In the genomic region with DNA sequence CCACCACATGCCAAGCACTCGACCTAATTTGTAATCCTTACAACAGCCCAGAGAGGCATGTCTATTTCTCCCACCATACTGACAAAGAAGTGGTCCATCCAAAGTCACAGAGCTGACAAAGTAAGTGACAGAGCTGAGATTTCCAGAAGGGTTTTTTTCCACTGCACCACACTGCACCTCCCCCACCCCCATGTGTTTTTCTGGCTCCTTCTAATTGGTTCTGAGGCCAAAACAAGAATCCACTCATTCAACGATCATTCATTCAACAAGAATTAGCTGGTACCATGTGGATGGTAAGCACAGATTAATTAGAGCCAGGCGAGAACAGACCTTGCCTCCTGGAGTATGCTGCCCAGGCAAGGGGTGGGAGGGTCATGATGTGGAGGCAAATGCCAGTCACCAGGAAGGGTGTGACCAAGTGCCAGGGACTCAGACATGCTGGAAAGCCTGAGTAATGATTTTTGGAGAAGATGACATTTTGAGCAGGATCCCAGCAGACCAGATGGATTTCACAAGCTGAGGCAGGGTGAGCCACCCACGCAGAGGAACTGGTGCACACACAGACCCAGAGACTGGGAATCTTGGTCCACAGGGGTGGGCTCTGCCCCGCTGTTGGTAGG, we compare ENCODE assay signal across 13 cellular contexts. TPM values are rescaled to one million over a fixed set of nuclear protein-coding genes. Genes with fewer than 3 reads are reported as not detected.
DNase-seq lines count a peak whose midpoint lies in the region; ATAC-seq and TF ChIP-seq lines count a peak whose summit lies in the region.
"Had no signal": no experiment of that assay in that cellular context is flagged by ENCODE, and none has a peak within 500 bp of the region (broad histone marks: within the 10 kb centered on the region; RNA-seq: fewer than 3 reads in every experiment).

No MANE protein-coding gene starts in this region.

- intact Hi-C loops in activated naive CD4-positive, alpha-beta T cell treated with anti-CD3 and anti-CD28 coated beads for 36 hours (cut with micrococcal nuclease): loop anchor here (5.0 kb wide), 1 partner anchor 68 kb away; a partner anchor contains a TSS

- peaks cover 63% of the 10 kb centered on the region for H3K36me3 Mint-ChIP-seq in activated naive CD4-positive, alpha-beta T cell treated with anti-CD3 and anti-CD28 coated beads for 36 hours (ENCODE audit: low read depth)
- H3K36me3 Mint-ChIP-seq in stimulated activated memory B cell treated with anti-CD40 and anti-IgM and Interleukin-4, amounts not matched to agents 10 μg/mL and 1 μg/mL and 100 μg/mL, for 72 hours: peaks cover 59% of the 10 kb centered on the region

- H3K9me3 Mint-ChIP-seq in activated naive CD4-positive, alpha-beta T cell treated with anti-CD3 and anti-CD28 coated beads for 36 hours: no peaks in the 10 kb centered on the region
- no peaks in the 10 kb centered on the region for H3K9me3 Mint-ChIP-seq in stimulated activated memory B cell treated with anti-CD40 and anti-IgM and Interleukin-4, amounts not matched to agents 10 μg/mL and 1 μg/mL and 100 μg/mL, for 72 hours

- peak overlapping the region; percentile 51 for H3K27ac ChIP-seq in RWPE1
- H3K27ac ChIP-seq: pancreas, SJCRH30, transverse colon had no signal

- no peak for DNase-seq in activated naive CD4-positive, alpha-beta T cell treated with anti-CD3 and anti-CD28 coated beads for 36 hours
- no peak for DNase-seq in activated naive CD4-positive, alpha-beta T cell (lab: John Stamatoyannopoulos, UW)
- no peak for DNase-seq in RWPE1 (ENCODE audit: low spot score)
- peak; percentile 21 for DNase-seq in fibroblast of gingiva (ENCODE audit: low read depth)
- DNase-seq in SHP77 treated with DMSO at 0.1 percent for 48 hours (lab: John Stamatoyannopoulos, UW): no peak
- DNase-seq: effector CD8-positive, alpha-beta T cell; NCI-H2081 treated with DMSO at 0.1 percent for 48 hours; pancreas; SJCRH30; transverse colon had no signal

- H3K27ac Mint-ChIP-seq in activated naive CD4-positive, alpha-beta T cell treated with anti-CD3 and anti-CD28 coated beads for 36 hours: peak overlapping the region; percentile 78
- H3K27ac Mint-ChIP-seq in stimulated activated memory B cell treated with anti-CD40 and anti-IgM and Interleukin-4, amounts not matched to agents 10 μg/mL and 1 μg/mL and 100 μg/mL, for 72 hours: peak overlapping the region; percentile 74

- H3K4me1 Mint-ChIP-seq in activated naive CD4-positive, alpha-beta T cell treated with anti-CD3 and anti-CD28 coated beads for 36 hours (ENCODE audit: low read depth): peaks cover 55% of the 10 kb centered on the region
- peaks cover 43% of the 10 kb centered on the region for H3K4me1 Mint-ChIP-seq in stimulated activated memory B cell treated with anti-CD40 and anti-IgM and Interleukin-4, amounts not matched to agents 10 μg/mL and 1 μg/mL and 100 μg/mL, for 72 hours

- TF ChIP-seq CTCF in RWPE1 (conservative IDR thresholded peaks at IDR 0.05; ENCODE audit: low read depth): no peak

- H3K4me3 Mint-ChIP-seq in activated naive CD4-positive, alpha-beta T cell treated with anti-CD3 and anti-CD28 coated beads for 36 hours: no peak overlapping the region
- no peak overlapping the region for H3K4me3 Mint-ChIP-seq in stimulated activated memory B cell treated with anti-CD40 and anti-IgM and Interleukin-4, amounts not matched to agents 10 μg/mL and 1 μg/mL and 100 μg/mL, for 72 hours

- ATAC-seq in stimulated activated memory B cell treated with anti-CD40 and anti-IgM and Interleukin-4, amounts not matched to agents 10 μg/mL and 1 μg/mL and 100 μg/mL, for 72 hours: no peak
- no peak for ATAC-seq in HG02588 (IDR thresholded peaks at IDR 0.05; ENCODE audit: unreplicated experiment)
- ATAC-seq in GM18907 (IDR thresholded peaks at IDR 0.05; ENCODE audit: unreplicated experiment): no peak

- H3K27me3 Mint-ChIP-seq in activated naive CD4-positive, alpha-beta T cell treated with anti-CD3 and anti-CD28 coated beads for 36 hours (ENCODE audit: low read depth): no peaks in the 10 kb centered on the region
- no peaks in the 10 kb centered on the region for H3K27me3 Mint-ChIP-seq in stimulated activated memory B cell treated with anti-CD40 and anti-IgM and Interleukin-4, amounts not matched to agents 10 μg/mL and 1 μg/mL and 100 μg/mL, for 72 hours

- CTCF ChIA-PET in activated naive CD4-positive, alpha-beta T cell treated with anti-CD3 and anti-CD28 coated beads for 36 hours (lab: Charles Lee): interaction anchor here (1.0 to 2.9 kb wide), 2 partner anchors 52 to 59 kb away, joined by 3 to 10 read pairs; no protein-coding TSS in a partner anchor
- CTCF ChIA-PET in RWPE1 (lab: Yijun Ruan, JAX): no interaction called here

- POLR2A ChIA-PET in RWPE1 (lab: Yijun Ruan, JAX; ENCODE audit: low non-redundant PET): no interaction called here

RNA-seq across cellular contexts. Expression of a gene that starts 14.9 kb away (rescaled TPM):
- total RNA-seq in activated naive CD4-positive, alpha-beta T cell treated with anti-CD3 and anti-CD28 coated beads for 36 hours: 1 to 10 TPM; 1.0 TPM
- total RNA-seq: pancreas, SJCRH30, transverse colon had no signal

RNA-seq across cellular contexts. Expression of a gene that starts 21.5 kb away (rescaled TPM):
- total RNA-seq in activated naive CD4-positive, alpha-beta T cell treated with anti-CD3 and anti-CD28 coated beads for 36 hours: 100 to 1,000 TPM; 116 to 117 TPM

RNA-seq across cellular contexts. Expression of a gene that starts 24.4 kb away (rescaled TPM):
- not detected for total RNA-seq in activated naive CD4-positive, alpha-beta T cell treated with anti-CD3 and anti-CD28 coated beads for 36 hours
- total RNA-seq: pancreas, SJCRH30, transverse colon had no signal

RNA-seq across cellular contexts. Expression of a gene that starts 54.9 kb away (rescaled TPM):
- under 1 TPM; 0.74 to 0.99 TPM for total RNA-seq in activated naive CD4-positive, alpha-beta T cell treated with anti-CD3 and anti-CD28 coated beads for 36 hours
